Comparison of ENCODE assay signal across 13 cellular contexts in the genomic region with DNA sequence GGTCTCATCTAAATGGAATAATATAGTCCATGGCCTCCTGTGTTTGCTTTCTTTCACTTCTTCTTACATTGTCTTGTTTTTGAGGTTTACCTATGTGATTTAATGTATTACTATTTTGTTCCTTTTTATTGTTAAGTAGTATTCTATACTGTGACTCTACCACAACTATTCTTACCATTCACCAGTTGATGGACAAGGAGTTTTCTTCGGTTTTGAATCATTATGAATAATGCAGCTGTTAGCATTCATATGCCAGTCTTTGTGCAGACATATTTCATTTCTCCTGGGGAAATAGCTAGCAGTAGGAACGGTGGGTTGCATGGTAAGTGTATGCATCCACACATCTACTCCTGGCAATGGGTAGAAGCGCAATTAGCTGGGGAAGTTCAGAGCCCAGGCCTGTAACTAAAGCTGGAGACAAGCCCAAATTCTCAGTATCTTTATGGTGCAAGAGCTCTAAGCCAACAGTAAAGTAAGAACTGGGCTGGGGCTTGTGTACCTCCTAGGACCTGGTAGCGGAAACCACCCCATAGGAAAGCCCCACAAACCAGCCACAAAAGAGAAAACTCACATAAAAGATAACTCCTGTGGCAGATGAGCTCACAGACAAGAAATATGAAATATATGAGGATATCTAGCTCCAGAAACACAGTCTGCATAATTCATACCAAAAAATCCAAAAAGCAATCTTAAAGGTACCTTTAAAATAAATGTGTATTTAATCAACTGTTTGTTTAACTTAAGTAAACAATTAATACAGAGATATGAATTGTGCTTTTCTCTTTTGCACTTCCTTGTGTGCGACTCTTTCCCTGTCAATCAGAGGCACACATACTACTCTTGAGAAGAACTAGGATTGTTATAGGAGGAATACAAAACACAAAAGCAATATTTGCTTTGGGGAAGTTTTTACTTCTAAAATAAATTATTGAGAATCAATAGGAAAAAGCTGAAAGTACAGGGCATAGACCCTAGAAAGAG. TPM values are rescaled to one million over a fixed set of nuclear protein-coding genes. Genes with fewer than 3 reads are reported as not detected.
A peak's percentile ranks its signal among the peaks of the same experiment; 100 is the strongest.
DNase-seq lines count a peak whose midpoint lies in the region; ATAC-seq and TF ChIP-seq lines count a peak whose summit lies in the region.
"Had no signal": no experiment of that assay in that cellular context is flagged by ENCODE, and none has a peak within 500 bp of the region (broad histone marks: within the 10 kb centered on the region; RNA-seq: fewer than 3 reads in every experiment).

No MANE protein-coding gene starts in this region.

- in situ Hi-C loops in GM13976 (cut with MboI; ENCODE audit: low sequenced_read_pairs, unreplicated experiment) = no loop called here

- intact Hi-C loops in natural killer cell (cut with micrococcal nuclease) (no loop called here), cardiac septum (cut with DNase I) (no loop called here)

- peaks cover 33% of the 10 kb centered on the region for H3K27me3 Mint-ChIP-seq in T-helper 2 cell treated with Interferon-gamma antibody and Interleukin-4, amounts not matched to agents 5 μg/mL and 100 μg/mL, for 36 hours (ENCODE audit: low read depth)
- peaks cover 19 to 24% of the 10 kb centered on the region in 2 donors for H3K27me3 Mint-ChIP-seq in natural killer cell (ENCODE audit: low read depth in 2 of 2)

- peak; percentile 68 for ATAC-seq in GM21786 (IDR thresholded peaks at IDR 0.05; ENCODE audit: unreplicated experiment)
- ATAC-seq in natural killer cell = peak in 2 of 3 donors; percentile 46 to 54
- ATAC-seq: left lung had no signal

- DNase-seq in GM13976 (ENCODE audit: low spot score) (peak; percentile 60), natural killer cell (no peak), cardiac septum (ENCODE audit: low spot score) (no peak), NAMALWA (ENCODE audit: low spot score) (no peak), HuH-7.5 (ENCODE audit: low spot score) (no peak)
- peak; percentile 52 for DNase-seq in T-helper 2 cell treated with Interferon-gamma antibody and Interleukin-4, amounts not matched to agents 5 μg/mL and 100 μg/mL, for 36 hours (ENCODE audit: low spot score)
- DNase-seq: cerebellar nuclear complex, foreskin melanocyte, left lung, NCI-H1436 treated with DMSO at 0.1 percent for 48 hours, Peyer's patch, posterior cingulate gyrus had no signal

- peak overlapping the region; percentile 0 for H3K27ac Mint-ChIP-seq in T-helper 2 cell treated with Interferon-gamma antibody and Interleukin-4, amounts not matched to agents 5 μg/mL and 100 μg/mL, for 36 hours
- no peak overlapping the region for H3K27ac Mint-ChIP-seq in natural killer cell

- H3K4me3 Mint-ChIP-seq in T-helper 2 cell treated with Interferon-gamma antibody and Interleukin-4, amounts not matched to agents 5 μg/mL and 100 μg/mL, for 36 hours = peak overlapping the region; percentile 48
- no peak overlapping the region for H3K4me3 Mint-ChIP-seq in natural killer cell

- peaks cover 28% of the 10 kb centered on the region for H3K4me1 Mint-ChIP-seq in T-helper 2 cell treated with Interferon-gamma antibody and Interleukin-4, amounts not matched to agents 5 μg/mL and 100 μg/mL, for 36 hours (ENCODE audit: low read depth)
- H3K4me1 Mint-ChIP-seq in natural killer cell = no peaks in the 10 kb centered on the region

- TF ChIP-seq CTCF in GM13976 (IDR thresholded peaks at IDR 0.05; ENCODE audit: borderline replicate concordance, control extremely low read depth, extremely low read depth, insufficient read depth, missing control alignments) = no peak
- TF ChIP-seq CTCF in natural killer cell (IDR thresholded peaks at IDR 0.05) = no peak

- H3K9me3 Mint-ChIP-seq in T-helper 2 cell treated with Interferon-gamma antibody and Interleukin-4, amounts not matched to agents 5 μg/mL and 100 μg/mL, for 36 hours = peaks cover 28% of the 10 kb centered on the region
- H3K9me3 Mint-ChIP-seq in natural killer cell = peaks cover 0 to 2% of the 10 kb centered on the region in 2 donors

- peaks cover 3% of the 10 kb centered on the region for H3K36me3 Mint-ChIP-seq in T-helper 2 cell treated with Interferon-gamma antibody and Interleukin-4, amounts not matched to agents 5 μg/mL and 100 μg/mL, for 36 hours (ENCODE audit: low read depth)
- H3K36me3 Mint-ChIP-seq in natural killer cell = no peaks in the 10 kb centered on the region

RNA-seq across cellular contexts. Expression of a gene that starts 2.7 kb away (rescaled TPM):
- total RNA-seq in natural killer cell = 1 to 10 TPM; 3.1 to 7.8 (median 4.0) TPM
- total RNA-seq in cardiac septum = 2.0 TPM
- total RNA-seq: Peyer's patch had no signal

Comparison
In these comparisons a context has a peak if more than half of its experiments do, and no peak if none do; other contexts are left out.
1. DNase-seq: peak in GM13976 (single experiment) and T-helper 2 cell treated with Interferon-gamma antibody and Interleukin-4, amounts not matched to agents 5 μg/mL and 100 μg/mL, for 36 hours (single experiment); none in natural killer cell (single experiment), cardiac septum (single experiment), NAMALWA (single experiment) and HuH-7.5 (single experiment).